In genomic region chr11:65019824-65020223, GRCh38 we compare ENCODE assay signal across 36 cellular contexts. TPM values are rescaled to one million over a fixed set of nuclear protein-coding genes. Genes with fewer than 3 reads are reported as not detected.
"Had no signal": no experiment of that assay in that cellular context is flagged by ENCODE, and none has a peak within 500 bp of the region (broad histone marks: within the 10 kb centered on the region; RNA-seq: fewer than 3 reads in every experiment).

No MANE protein-coding gene starts in this region.

- H3K4me3 Mint-ChIP-seq: activated B cell treated with CpG ODN at 0.5 μM for 24 hours; activated CD4-positive, alpha-beta memory T cell treated with anti-CD3 and anti-CD28 coated beads for 36 hours; activated naive CD4-positive, alpha-beta T cell treated with anti-CD3 and anti-CD28 coated beads, Interleukin-2, amount 10 ng/mL, durations not matched to agents 7 days and 5 days; activated naive CD8-positive, alpha-beta T cell; activated T-cell treated with anti-CD3 and anti-CD28 coated beads, Interleukin-2, amount 50 U/mL, for 4 hours; activated T-helper 1 cell treated with anti-CD3 and anti-CD28 coated beads, Interleukin-12 subunit alpha, Interleukin-12 subunit beta, Interleukin-2, Interleukin-4 antibody, amounts not matched to agents 30 ng/mL and 10 ng/mL and 1 ng/mL, durations not matched to agents 14 hours and 24 hours and 36 hours; central memory CD8-positive, alpha-beta T cell had no signal

- H3K4me3 ChIP-seq: cardiac muscle cell, Peyer's patch had no signal

- ATAC-seq: activated T-cell treated with anti-CD3 and anti-CD28 coated beads, Interleukin-2, amount 50 U/mL, for 4 hours; PC-3 had no signal

- H3K9me3 ChIP-seq: Peyer's patch had no signal

- H3K9ac ChIP-seq: KMS-11 had no signal

- H3K27ac Mint-ChIP-seq: activated B cell treated with CpG ODN at 0.5 μM for 24 hours; activated CD4-positive, alpha-beta memory T cell treated with anti-CD3 and anti-CD28 coated beads for 36 hours; activated naive CD4-positive, alpha-beta T cell treated with anti-CD3 and anti-CD28 coated beads, Interleukin-2, amount 10 ng/mL, durations not matched to agents 7 days and 5 days; activated naive CD8-positive, alpha-beta T cell; activated T-helper 1 cell treated with anti-CD3 and anti-CD28 coated beads, Interleukin-12 subunit alpha, Interleukin-12 subunit beta, Interleukin-2, Interleukin-4 antibody, amounts not matched to agents 30 ng/mL and 10 ng/mL and 1 ng/mL, durations not matched to agents 14 hours and 24 hours and 36 hours had no signal

- H3K27ac ChIP-seq: brain microvascular endothelial cell, cardiac muscle cell, KMS-11, Peyer's patch had no signal

- H3K27me3 Mint-ChIP-seq: activated B cell treated with CpG ODN at 0.5 μM for 24 hours; activated CD4-positive, alpha-beta memory T cell treated with anti-CD3 and anti-CD28 coated beads for 36 hours; activated naive CD4-positive, alpha-beta T cell treated with anti-CD3 and anti-CD28 coated beads, Interleukin-2, amount 10 ng/mL, durations not matched to agents 7 days and 5 days; activated naive CD8-positive, alpha-beta T cell; central memory CD8-positive, alpha-beta T cell had no signal

- H3K27me3 ChIP-seq: brain microvascular endothelial cell, cardiac muscle cell, Peyer's patch had no signal

- H3K9me3 Mint-ChIP-seq: activated B cell treated with CpG ODN at 0.5 μM for 24 hours; activated CD4-positive, alpha-beta memory T cell treated with anti-CD3 and anti-CD28 coated beads for 36 hours; activated naive CD4-positive, alpha-beta T cell treated with anti-CD3 and anti-CD28 coated beads, Interleukin-2, amount 10 ng/mL, durations not matched to agents 7 days and 5 days; activated T-cell treated with anti-CD3 and anti-CD28 coated beads, Interleukin-2, amount 50 U/mL, for 4 hours; activated T-helper 1 cell treated with anti-CD3 and anti-CD28 coated beads, Interleukin-12 subunit alpha, Interleukin-12 subunit beta, Interleukin-2, Interleukin-4 antibody, amounts not matched to agents 30 ng/mL and 10 ng/mL and 1 ng/mL, durations not matched to agents 14 hours and 24 hours and 36 hours; central memory CD8-positive, alpha-beta T cell had no signal

- H3K36me3 ChIP-seq: brain microvascular endothelial cell had no signal

- DNase-seq: activated B cell treated with CpG ODN at 0.5 μM for 24 hours; activated CD4-positive, alpha-beta memory T cell treated with anti-CD3 and anti-CD28 coated beads for 36 hours; activated CD4-positive, alpha-beta T cell treated with anti-CD3 and anti-CD28 coated beads for 4 hours; activated CD4-positive, alpha-beta T cell treated with anti-CD3 and anti-CD28 coated beads, Interleukin-2, amount 50 U/mL, for 1 hour; activated CD4-positive, CD25-positive, alpha-beta regulatory T cell treated with anti-CD3 and anti-CD28 coated beads, Interleukin-2, amount 50 U/mL, for 72 hours; activated CD8-positive, alpha-beta memory T cell treated with anti-CD3 and anti-CD28 coated beads, Interleukin-2, amount 50 U/mL, for 4 hours; activated effector memory CD4-positive, alpha-beta T cell treated with Interleukin-2 at 50 U/mL for 16 hours; activated naive CD4-positive, alpha-beta T cell treated with anti-CD3 and anti-CD28 coated beads, Interleukin-2, amount 10 ng/mL, durations not matched to agents 7 days and 5 days; activated T-cell treated with anti-CD3 and anti-CD28 coated beads for 4 hours; activated T-cell treated with anti-CD3 and anti-CD28 coated beads, Interleukin-2, amount 50 U/mL, for 4 hours; amniotic stem cell; aorta; brain microvascular endothelial cell; MM.1S; MV-4-11; NCI-H1092; NCI-H1436 treated with DMSO at 0.1 percent for 48 hours; NCI-H1694 treated with DMSO at 0.1 percent for 48 hours; NCI-H2029; NCI-H510A; NCI-H526; NCI-H748 treated with DMSO at 0.1 percent for 48 hours; NK-92 treated with Interleukin-12 subunit alpha and Interleukin-12 subunit beta, amount 100 ng/mL, for 24 hours; PC-3; Peyer's patch; Right ventricle myocardium superior; RPMI8226; SW 1271; T-helper 1 cell had no signal

- H3K4me2 ChIP-seq: KMS-11 had no signal

RNA-seq across cellular contexts. Expression of gene BATF2, which starts 23.1 kb away (rescaled TPM):
- total RNA-seq: activated T-helper 1 cell treated with anti-CD3 and anti-CD28 coated beads, Interleukin-12 subunit alpha, Interleukin-12 subunit beta, Interleukin-2, Interleukin-4 antibody, amounts not matched to agents 30 ng/mL and 10 ng/mL and 1 ng/mL, durations not matched to agents 14 hours and 24 hours and 36 hours; PC-3; T-helper 2 cell treated with Interferon-gamma antibody and Interleukin-4, amounts not matched to agents 100 ng/mL and 5 ng/mL, for 36 hours had no signal
- polyA plus RNA-seq: cardiac muscle cell had no signal

RNA-seq across cellular contexts. Expression of gene NAALADL1, which starts 38.5 kb away (rescaled TPM):
- total RNA-seq: LHCN-M2 had no signal
